Comparison of ENCODE assay signal across 27 cellular contexts in genomic region chr2:242048479-242048878, GRCh38.
"Had no signal": no experiment of that assay in that cellular context is flagged by ENCODE, and none has a peak within 500 bp of the region (broad histone marks: within the 10 kb centered on the region; RNA-seq: fewer than 3 reads in every experiment).

No MANE protein-coding gene starts in this region.

- H2AFZ ChIP-seq: neural progenitor cell, parathyroid adenoma had no signal

- H3K9ac ChIP-seq: neural progenitor cell, parathyroid adenoma had no signal

- H3K79me2 ChIP-seq: parathyroid adenoma had no signal

- DNase-seq: natural killer cell; occipital lobe; ovary; right cardiac atrium; spleen; stimulated activated CD4-positive, alpha-beta T cell treated with anti-CD3 and anti-CD28 coated beads, Interleukin-12 subunit alpha, Interleukin-12 subunit beta, amount 100 ng/mL, for 4 hours; stimulated activated CD4-positive, alpha-beta T cell treated with anti-CD3 and anti-CD28 coated beads, Interleukin-1b, Interleukin-23, amount 100 ng/mL, for 48 hours; stimulated activated CD4-positive, alpha-beta T cell treated with anti-CD3 and anti-CD28 coated beads, Interleukin-4, amount 100 ng/mL, for 1 hour; stimulated activated CD4-positive, alpha-beta T cell treated with anti-CD3 and anti-CD28 coated beads, Interleukin-4, amount 100 ng/mL, for 4 hours; stimulated activated CD8-positive, alpha-beta memory T cell treated with anti-CD3 and anti-CD28 coated beads, Interleukin-4, amount 100 ng/mL, for 48 hours; stimulated activated naive CD4-positive, alpha-beta T cell; stimulated activated naive CD8-positive, alpha-beta T cell treated with anti-CD3 and anti-CD28 coated beads, Interleukin-15, amount 100 ng/mL, for 72 hours; stimulated activated naive CD8-positive, alpha-beta T cell treated with anti-CD3 and anti-CD28 coated beads, Interleukin-15, Interleukin-2, amounts not matched to agents 100 U/mL and 50 U/mL, for 24 hours; substantia nigra; testis; tibial artery; transverse colon; upper lobe of right lung; uterus had no signal

- H3K27me3 ChIP-seq: ovary, testis had no signal

- H3K9me3 ChIP-seq: ovary, psoas muscle, suprapubic skin, testis, tibial artery, transverse colon, upper lobe of right lung, uterus had no signal

- H3K4me3 ChIP-seq: neural progenitor cell, ovary, psoas muscle, skin epidermis, smooth muscle cell, spleen, suprapubic skin, tibial artery, transverse colon, upper lobe of right lung, uterus had no signal

- H3K27ac ChIP-seq: neural progenitor cell, ovary, parathyroid adenoma, psoas muscle, skin epidermis, spleen, suprapubic skin, testis, tibial artery, transverse colon, upper lobe of right lung, uterus had no signal

- H3K4me2 ChIP-seq: neural progenitor cell, smooth muscle cell had no signal

- H3K4me1 ChIP-seq: neural progenitor cell, parathyroid adenoma, psoas muscle, spleen, suprapubic skin, testis, tibial artery, transverse colon, upper lobe of right lung, uterus had no signal

- ATAC-seq: natural killer cell; psoas muscle; right cardiac atrium; sciatic nerve; stimulated activated memory B cell treated with anti-CD40 and anti-IgM and Interleukin-4, amounts not matched to agents 10 μg/mL and 1 μg/mL and 100 μg/mL, for 72 hours; stimulated activated naive CD8-positive, alpha-beta T cell treated with anti-CD3 and anti-CD28 coated beads, Interleukin-15, amount 100 ng/mL, for 72 hours; stimulated activated naive CD8-positive, alpha-beta T cell treated with anti-CD3 and anti-CD28 coated beads, Interleukin-15, Interleukin-2, amounts not matched to agents 100 U/mL and 50 U/mL, for 24 hours; upper lobe of right lung had no signal

- H3K36me3 ChIP-seq: neural progenitor cell, ovary, spleen, suprapubic skin, tibial artery, transverse colon, upper lobe of right lung, uterus had no signal
